In the genomic region with DNA sequence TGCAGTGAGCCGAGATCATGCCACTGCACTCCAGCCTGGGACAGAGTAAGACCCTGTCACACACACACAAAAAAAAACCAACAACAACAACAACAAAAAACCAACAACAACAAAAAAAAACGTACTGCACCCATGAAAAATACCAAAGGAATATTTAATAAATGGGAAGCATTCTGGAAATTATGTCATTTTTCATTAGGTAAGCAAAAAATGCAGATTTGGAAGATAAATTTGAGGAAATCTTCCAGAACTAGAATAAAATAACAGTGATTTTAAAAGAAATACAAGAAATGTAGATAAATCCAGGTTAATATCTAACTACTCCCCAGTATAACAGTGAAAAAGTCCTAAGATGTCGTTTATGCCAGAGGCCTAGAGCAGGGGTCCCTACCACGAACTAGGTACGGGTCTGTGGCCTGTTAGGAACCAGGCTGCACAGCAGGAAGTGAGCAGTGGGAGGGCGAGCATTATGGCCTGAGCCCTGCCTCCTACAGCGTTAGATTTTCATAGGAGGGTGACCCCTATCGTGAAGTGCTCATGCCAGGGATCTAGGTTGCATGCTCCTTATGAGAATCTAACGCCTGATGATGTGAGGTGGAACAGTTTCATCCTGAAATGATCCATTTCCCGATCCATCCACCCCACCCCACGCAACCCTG, we compare ENCODE assay signal across 27 cellular contexts. TPM values are rescaled to one million over a fixed set of nuclear protein-coding genes. Genes with fewer than 3 reads are reported as not detected.
A peak's percentile ranks its signal among the peaks of the same experiment; 100 is the strongest.
DNase-seq lines count a peak whose midpoint lies in the region; ATAC-seq, FAIRE-seq and TF ChIP-seq lines count a peak whose summit lies in the region.
"Had no signal": no experiment of that assay in that cellular context is flagged by ENCODE, and none has a peak within 500 bp of the region (broad histone marks: within the 10 kb centered on the region; RNA-seq: fewer than 3 reads in every experiment).

No MANE protein-coding gene starts in this region.

- H3K4ac ChIP-seq in IMR-90 (ENCODE audit: low read depth, low read length) = no peak overlapping the region

- H3K23ac ChIP-seq in IMR-90 (ENCODE audit: low read depth, low read length) = no peak overlapping the region

- H3K9me3 ChIP-seq in HepG2 (ENCODE audit: low read length) = no peaks in the 10 kb centered on the region
- H3K9me3 ChIP-seq in right lobe of liver = no peaks in the 10 kb centered on the region
- H3K9me3 ChIP-seq in IMR-90 (ENCODE audit: control insufficient read depth, insufficient read depth, low read length) = no peaks in the 10 kb centered on the region
- no peaks in the 10 kb centered on the region for H3K9me3 ChIP-seq in CD8-positive, alpha-beta T cell (ENCODE audit: low read length)
- H3K9me3 ChIP-seq: BE2C; BLaER1 treated with 17β-estradiol and CSF1 and Interleukin-3, amounts not matched to agents 10 nM and 100 nM had no signal

- intact Hi-C loops in HepG2 (cut with micrococcal nuclease; ENCODE audit: unreplicated experiment) = no loop called here
- intact Hi-C loops in right lobe of liver (cut with DNase I) = no loop called here
- intact Hi-C loops in IMR-90 (cut with micrococcal nuclease) = no loop called here
- intact Hi-C loops in CD8-positive, alpha-beta T cell (cut with DNase I, micrococcal nuclease) = no loop called here

- H3K27me3 ChIP-seq in HepG2 (ENCODE audit: control insufficient read depth in 1 of 2, insufficient read depth in 2 of 2, low read length in 2 of 2) = no peaks in the 10 kb centered on the region
- H3K27me3 ChIP-seq in right lobe of liver = no peaks in the 10 kb centered on the region
- H3K27me3 ChIP-seq in IMR-90 (ENCODE audit: control insufficient read depth, insufficient read depth, low read length) = no peaks in the 10 kb centered on the region
- no peaks in the 10 kb centered on the region for H3K27me3 ChIP-seq in CD8-positive, alpha-beta T cell (ENCODE audit: insufficient read depth, low read length)
- H3K27me3 ChIP-seq: BE2C; BLaER1 treated with 17β-estradiol and CSF1 and Interleukin-3, amounts not matched to agents 10 nM and 100 nM had no signal

- no peak for TF ChIP-seq CTCF in HepG2 (CRISPR knock-in tag; IDR thresholded peaks at IDR 0.05)
- no peak for TF ChIP-seq CTCF in right lobe of liver (IDR thresholded peaks at IDR 0.05)
- TF ChIP-seq CTCF in IMR-90 (conservative IDR thresholded peaks at IDR 0.05; ENCODE audit: low read depth, low read length) = no peak
- TF ChIP-seq CTCF in CD8-positive, alpha-beta T cell (IDR thresholded peaks at IDR 0.05) = no peak

- no peak overlapping the region for H3K56ac ChIP-seq in IMR-90 (ENCODE audit: extremely low read depth, insufficient read depth, low read length)

- no peak overlapping the region for H3K27ac ChIP-seq in HepG2 (ENCODE audit: extremely low read length, insufficient read depth, low read length)
- H3K27ac ChIP-seq in right lobe of liver = no peak overlapping the region
- H3K27ac ChIP-seq in IMR-90 (ENCODE audit: insufficient read depth, low read length) = no peak overlapping the region
- H3K27ac ChIP-seq in CD8-positive, alpha-beta T cell (ENCODE audit: low read depth, low read length) = no peak overlapping the region
- H3K27ac ChIP-seq: 22Rv1; BLaER1 treated with 17β-estradiol and CSF1 and Interleukin-3, amounts not matched to agents 10 nM and 100 nM; GM23248 had no signal

- no peak overlapping the region for H3K27ac Mint-ChIP-seq in CD8-positive, alpha-beta T cell
- H3K27ac Mint-ChIP-seq: CD4-positive, alpha-beta T cell; H9; HFFc6 had no signal

- in situ Hi-C loops in HepG2 (cut with HindIII; ENCODE audit: extremely low pct_ligation_motif_present, low pct_unique_long_range_greater_than_20kb) (no loop called here), IMR-90 (cut with MboI; ENCODE audit: low sequenced_read_pairs) (no loop called here)

- BruUV-seq in HepG2 (replicated peaks; lab: Mats Ljungman, UMichigan) (no TSS peak), IMR-90 (replicated peaks; lab: Mats Ljungman, UMichigan) (no TSS peak)

- H3K79me1 ChIP-seq in IMR-90 (ENCODE audit: low read depth in 1 of 2, low read length in 2 of 2) = no peaks in the 10 kb centered on the region

- H3K4me3 ChIP-seq in HepG2 (replicated peaks in 1 of 3; ENCODE audit: insufficient read depth in 1 of 3, low read depth in 2 of 3, low read length in 3 of 3) = no peak overlapping the region
- no peak overlapping the region for H3K4me3 ChIP-seq in right lobe of liver
- no peak overlapping the region for H3K4me3 ChIP-seq in IMR-90 (ENCODE audit: insufficient read depth, low read depth, low read length)
- H3K4me3 ChIP-seq in CD8-positive, alpha-beta T cell (ENCODE audit: low read depth, low read length) = no peak overlapping the region
- H3K4me3 ChIP-seq: BLaER1 treated with 17β-estradiol and CSF1 and Interleukin-3, amounts not matched to agents 10 nM and 100 nM; GM23248 had no signal

- dilution Hi-C loops in IMR-90 (cut with HindIII; ENCODE audit: low sequenced_read_pairs, unreplicated experiment) = no loop called here

- H4K5ac ChIP-seq in IMR-90 (ENCODE audit: low read depth, low read length) = no peak overlapping the region

- H3K36me3 ChIP-seq in HepG2 (replicated peaks in 1 of 2; ENCODE audit: control insufficient read depth in 1 of 2, insufficient read depth in 2 of 2, low read length in 2 of 2) (no peaks in the 10 kb centered on the region), right lobe of liver (no peaks in the 10 kb centered on the region), IMR-90 (ENCODE audit: control insufficient read depth, insufficient read depth, low read length) (no peaks in the 10 kb centered on the region)
- no peaks in the 10 kb centered on the region for H3K36me3 ChIP-seq in CD8-positive, alpha-beta T cell (ENCODE audit: insufficient read depth, low read length)
- H3K36me3 ChIP-seq: BE2C had no signal

- H2AK9ac ChIP-seq in IMR-90 (replicated peaks; ENCODE audit: low read depth, low read length, poor library complexity) = no peak overlapping the region

- no peak for DNase-seq in HepG2 (ENCODE audit: low spot score)
- DNase-seq in right lobe of liver = no peak
- no peak for DNase-seq in IMR-90
- peak; percentile 39 for DNase-seq in islet precursor cell
- DNase-seq in activated gamma-delta T cell treated with Interleukin-2 at 50 U/mL for 16 hours = no peak
- DNase-seq in CD8-positive, alpha-beta T cell = no peak
- DNase-seq in SK-N-DZ (ENCODE audit: low spot score) = no peak
- DNase-seq: ACHN; AML-193; BE2C; Calu3; CD4-positive, alpha-beta T cell; COR-L47; DMS53; DMS79 treated with DMSO at 0.1 percent for 48 hours; GF-D8; GM23248; H9; HFFc6 had no signal

- H3K36me3 Mint-ChIP-seq in CD8-positive, alpha-beta T cell = peaks cover 2% of the 10 kb centered on the region
- H3K36me3 Mint-ChIP-seq: CD14-positive monocyte had no signal

- no peak overlapping the region for H3K9ac ChIP-seq in HepG2 (ENCODE audit: insufficient read depth, low read depth, low read length)
- no peak overlapping the region for H3K9ac ChIP-seq in IMR-90 (ENCODE audit: low read depth, low read length)
- H3K9ac ChIP-seq: BLaER1 treated with 17β-estradiol and CSF1 and Interleukin-3, amounts not matched to agents 10 nM and 100 nM; GM23248 had no signal

- H2BK5ac ChIP-seq in IMR-90 (ENCODE audit: low read depth, low read length, poor library complexity, severe bottlenecking) = no peak overlapping the region

- H2AFZ ChIP-seq in HepG2 (ENCODE audit: low read length) (no peak overlapping the region), IMR-90 (replicated peaks; ENCODE audit: low read length, poor library complexity) (no peak overlapping the region)
- H2AFZ ChIP-seq: GM23248 had no signal

- POLR2A ChIA-PET in HepG2 (lab: Yijun Ruan, JAX) = no interaction called here
- POLR2A ChIA-PET in IMR-90 (lab: Charles Lee; ENCODE audit: unreplicated experiment) = no interaction called here
- POLR2A ChIA-PET in CD8-positive, alpha-beta T cell (lab: Charles Lee) = interaction anchor here (0.6 kb wide), 1 partner anchor 1335 kb away, joined by 3 read pairs; no protein-coding TSS in a partner anchor

- no peak overlapping the region for H2BK20ac ChIP-seq in IMR-90 (ENCODE audit: low read depth, low read length)

- TF ChIP-seq RAD21 in HepG2 (CRISPR knock-in tag; IDR thresholded peaks at IDR 0.05) (no peak), IMR-90 (IDR thresholded peaks at IDR 0.05; ENCODE audit: low read length) (no peak)

- H4K91ac ChIP-seq in IMR-90 (ENCODE audit: insufficient read depth, low read depth, low read length) = no peak overlapping the region

- TF ChIP-seq EP300 in HepG2 (IDR thresholded peaks at IDR 0.05; ENCODE audit: low read depth in 2 of 2, low read length in 2 of 2) (no peak), HepG2 (CRISPR knock-in tag; IDR thresholded peaks at IDR 0.05; ENCODE audit: borderline replicate concordance) (no peak)

- no peak overlapping the region for H3K18ac ChIP-seq in IMR-90 (ENCODE audit: low read depth, low read length)

- ATAC-seq in HepG2 (no peak), right lobe of liver (no peak), IMR-90 (ENCODE audit: low read depth) (no peak), GM18511 (IDR thresholded peaks at IDR 0.05; ENCODE audit: unreplicated experiment) (no peak)
- ATAC-seq in CD8-positive, alpha-beta T cell = no peak
- ATAC-seq: HCT116 had no signal

- H2AK5ac ChIP-seq in IMR-90 (ENCODE audit: low read depth, low read length) = no peak overlapping the region

- H2BK120ac ChIP-seq in IMR-90 (ENCODE audit: low read depth, low read length) = no peak overlapping the region

- no peak overlapping the region for H2BK15ac ChIP-seq in IMR-90 (ENCODE audit: low read depth, low read length)

- WGBS in HepG2 (ENCODE audit: low lambda C conversion rate) = 86% methylated on average over 11 of the region's 11 CpGs
- 78% methylated on average over 9 of the region's 11 CpGs for WGBS in right lobe of liver (ENCODE audit: insufficient coverage, low coverage, low lambda C conversion rate, missing lambda C conversion rate)
- 50% methylated on average over 2 of the region's 11 CpGs; no CpG with 5 or more reads in 1 of the 2 experiments for WGBS in IMR-90 (ENCODE audit: extremely low coverage in 2 of 2, insufficient read length in 1 of 2), 2 experiments

- H3K4me2 ChIP-seq in HepG2 (ENCODE audit: low read depth, low read length) = no peak overlapping the region
- no peak overlapping the region for H3K4me2 ChIP-seq in IMR-90 (ENCODE audit: low read depth, low read length)
- H3K4me2 ChIP-seq: BLaER1 treated with 17β-estradiol and CSF1 and Interleukin-3, amounts not matched to agents 10 nM and 100 nM had no signal

- TF ChIP-seq POLR2A in HepG2 (IDR thresholded peaks at IDR 0.05; ENCODE audit: insufficient read depth in 1 of 2, low read depth in 2 of 2, low read length in 2 of 2) (no peak), right lobe of liver (IDR thresholded peaks at IDR 0.05) (no peak), IMR-90 (IDR thresholded peaks at IDR 0.05; ENCODE audit: low read depth, low read length) (no peak)

- CTCF ChIA-PET in HepG2 (lab: Yijun Ruan, JAX; ENCODE audit: low intra/inter-chr PET ratio, low total read pairs) = no interaction called here
- CTCF ChIA-PET in IMR-90 (lab: Yijun Ruan, JAX) = no interaction called here
- CTCF ChIA-PET in CD8-positive, alpha-beta T cell (lab: Charles Lee) = no interaction called here

- no peaks in the 10 kb centered on the region; the same call in 1 of the 2 replicates for H3K9me1 ChIP-seq in IMR-90 (ENCODE audit: insufficient read depth, low read length)

- no peaks in the 10 kb centered on the region for H4K20me1 ChIP-seq in HepG2 (ENCODE audit: insufficient read depth, low read length)
- no peaks in the 10 kb centered on the region for H4K20me1 ChIP-seq in IMR-90 (ENCODE audit: insufficient read depth, low read length)
- H4K20me1 ChIP-seq: BLaER1 treated with 17β-estradiol and CSF1 and Interleukin-3, amounts not matched to agents 10 nM and 100 nM had no signal

- H3K4me1 ChIP-seq in HepG2 (ENCODE audit: insufficient read depth, low read length) = no peaks in the 10 kb centered on the region
- no peaks in the 10 kb centered on the region for H3K4me1 ChIP-seq in right lobe of liver
- H3K4me1 ChIP-seq in IMR-90 (ENCODE audit: control insufficient read depth, insufficient read depth, low read length) = no peaks in the 10 kb centered on the region
- H3K4me1 ChIP-seq in CD8-positive, alpha-beta T cell (ENCODE audit: insufficient read depth, low read length) = no peaks in the 10 kb centered on the region
- H3K4me1 ChIP-seq: BE2C; BLaER1 treated with 17β-estradiol and CSF1 and Interleukin-3, amounts not matched to agents 10 nM and 100 nM had no signal

- H3K9me3 Mint-ChIP-seq in CD8-positive, alpha-beta T cell = no peaks in the 10 kb centered on the region
- H3K9me3 Mint-ChIP-seq: CD14-positive monocyte; CD4-positive, alpha-beta T cell; HFFc6 had no signal

- H4K8ac ChIP-seq in IMR-90 (ENCODE audit: low read depth in 2 of 2, low read length in 2 of 2) = no peak overlapping the region

- H3K4me3 Mint-ChIP-seq in CD8-positive, alpha-beta T cell = no peak overlapping the region
- H3K4me3 Mint-ChIP-seq: CD14-positive monocyte; CD4-positive, alpha-beta T cell; H9; HFFc6 had no signal

- no peaks in the 10 kb centered on the region for H3K27me3 Mint-ChIP-seq in CD8-positive, alpha-beta T cell (ENCODE audit: low read depth)
- H3K27me3 Mint-ChIP-seq: CD4-positive, alpha-beta T cell had no signal

- no peak for FAIRE-seq in HepG2 (lab: Jason Lieb, UNC)
- FAIRE-seq: A204.1, GM12891, GM18507 had no signal

- no peaks in the 10 kb centered on the region for H3K79me2 ChIP-seq in HepG2 (ENCODE audit: insufficient read depth, low read length)

- no peaks in the 10 kb centered on the region for H3K4me1 Mint-ChIP-seq in CD8-positive, alpha-beta T cell (ENCODE audit: low read depth)
- H3K4me1 Mint-ChIP-seq: CD14-positive monocyte had no signal

- H3K14ac ChIP-seq in IMR-90 (replicated peaks; ENCODE audit: low read depth, low read length) = no peak overlapping the region

RNA-seq across cellular contexts. Expression of gene FAM161A, which starts 21.5 kb away (rescaled TPM):
- total RNA-seq in HepG2 (2016; rRNA removed; fragmentation: Illumina TruSeq; extraction: Trizol) (3.4 and 5.0 TPM in 2 replicates), right lobe of liver (1 to 10 TPM in 4 of 6 experiments, under 1 TPM in 2; 0.64 to 2.2 (median 1.1) TPM), IMR-90 (2012; rRNA removed) (1.1 and 1.3 TPM in 2 replicates)
- total RNA-seq in HepG2 (2016; cell fraction: cytosol; rRNA removed; fragmentation: Illumina TruSeq; extraction: Trizol; ENCODE audit: low read depth) = 0.81 and 1.1 TPM in 2 replicates
- total RNA-seq in HepG2 (2016; cell fraction: insoluble cytoplasmic fraction; rRNA removed; fragmentation: Illumina TruSeq; extraction: Trizol) = 3.5 and 5.4 TPM in 2 replicates
- total RNA-seq in HepG2 (2016; cell fraction: membrane; rRNA removed; fragmentation: Illumina TruSeq; extraction: Trizol) = 2.5 and 2.7 TPM in 2 replicates
- 5.8 and 7.4 TPM in 2 replicates for total RNA-seq in HepG2 (2016; cell fraction: nucleus; rRNA removed; fragmentation: Illumina TruSeq; extraction: Trizol)
- polyA plus RNA-seq in HepG2 (2011; rRNA removed) (1.8 and 2.7 TPM in 2 replicates), IMR-90 (2012; rRNA removed) (0.63 and 0.80 TPM in 2 replicates)
- polyA plus RNA-seq in HepG2 (2011; cell fraction: cytosol; rRNA removed) = 0.50 and 0.65 TPM in 2 replicates
- polyA plus RNA-seq in HepG2 (2011; cell fraction: nucleus; rRNA removed) = 2.8 and 3.2 TPM in 2 replicates
- 2.5 and 3.3 TPM in 2 replicates for polyA plus RNA-seq in HepG2 (2012)
- 0.29 and 0.33 TPM in 2 replicates for polyA plus RNA-seq in HepG2 (2016; cell fraction: cytosol; fragmentation: Illumina TruSeq; extraction: Trizol; ENCODE audit: low read depth)
- 6.6 and 9.6 TPM in 2 replicates for polyA plus RNA-seq in HepG2 (2016; cell fraction: insoluble cytoplasmic fraction; fragmentation: Illumina TruSeq; extraction: Trizol; ENCODE audit: low read depth)
- 1.2 TPM in 2 replicates for polyA plus RNA-seq in HepG2 (2016; cell fraction: membrane; fragmentation: Illumina TruSeq; extraction: Trizol; ENCODE audit: low read depth)
- polyA plus RNA-seq in HepG2 (2016; cell fraction: nucleus; fragmentation: Illumina TruSeq; extraction: Trizol; ENCODE audit: insufficient read depth, low read depth) = 19.9 and 20.4 TPM in 2 replicates
- 0.64 and 1.3 TPM in 2 replicates for polyA minus RNA-seq in HepG2 (2011; rRNA and poly(A)+ RNA removed; ENCODE audit: low replicate concordance)
- 0.70 and 0.89 TPM in 2 replicates for polyA minus RNA-seq in HepG2 (2011; cell fraction: cytosol; rRNA and poly(A)+ RNA removed)
- polyA minus RNA-seq in HepG2 (2011; cell fraction: nucleus; rRNA and poly(A)+ RNA removed) = 5.8 TPM in 2 replicates
- polyA plus RNA-seq in IMR-90 (2012; cell fraction: cytosol; rRNA removed) = 0.10 and 0.16 TPM in 2 replicates
- polyA plus RNA-seq in IMR-90 (2012; cell fraction: nucleus; rRNA removed; ENCODE audit: low replicate concordance) = 0.27 and 1.1 TPM in 2 replicates
- under 1 TPM; 0.56 to 0.81 TPM for total RNA-seq in CD8-positive, alpha-beta T cell
- 7.6 and 8.3 TPM in 2 replicates for polyA plus RNA-seq in SK-N-DZ (2014; cell fraction: cytosol; rRNA removed)
- polyA plus RNA-seq in SK-N-DZ (2014; cell fraction: nucleus; rRNA removed) = 31.7 and 74.9 TPM in 2 replicates

RNA-seq across cellular contexts. Expression of gene CCT4, which starts 56.1 kb away (rescaled TPM):
- total RNA-seq in HepG2 (2016; rRNA removed; fragmentation: Illumina TruSeq; extraction: Trizol) (340 and 437 TPM in 2 replicates), right lobe of liver (10 to 100 TPM; 46.0 to 72.2 (median 53.1) TPM), IMR-90 (2012; rRNA removed) (187 and 233 TPM in 2 replicates)
- total RNA-seq in HepG2 (2016; cell fraction: cytosol; rRNA removed; fragmentation: Illumina TruSeq; extraction: Trizol; ENCODE audit: low read depth) = 104 and 110 TPM in 2 replicates
- total RNA-seq in HepG2 (2016; cell fraction: insoluble cytoplasmic fraction; rRNA removed; fragmentation: Illumina TruSeq; extraction: Trizol) = 333 and 424 TPM in 2 replicates
- total RNA-seq in HepG2 (2016; cell fraction: membrane; rRNA removed; fragmentation: Illumina TruSeq; extraction: Trizol) = 151 and 155 TPM in 2 replicates
- 146 and 161 TPM in 2 replicates for total RNA-seq in HepG2 (2016; cell fraction: nucleus; rRNA removed; fragmentation: Illumina TruSeq; extraction: Trizol)
- polyA plus RNA-seq in HepG2 (2011; rRNA removed) (107 and 138 TPM in 2 replicates), IMR-90 (2012; rRNA removed) (86.3 and 94.4 TPM in 2 replicates)
- 82.8 and 109 TPM in 2 replicates for polyA plus RNA-seq in HepG2 (2011; cell fraction: cytosol; rRNA removed)
- 37.1 and 40.4 TPM in 2 replicates for polyA plus RNA-seq in HepG2 (2011; cell fraction: nucleus; rRNA removed)
- polyA plus RNA-seq in HepG2 (2012) = 213 and 256 TPM in 2 replicates
- 49.7 and 50.6 TPM in 2 replicates for polyA plus RNA-seq in HepG2 (2016; cell fraction: cytosol; fragmentation: Illumina TruSeq; extraction: Trizol; ENCODE audit: low read depth)
- polyA plus RNA-seq in HepG2 (2016; cell fraction: insoluble cytoplasmic fraction; fragmentation: Illumina TruSeq; extraction: Trizol; ENCODE audit: low read depth) = 353 and 356 TPM in 2 replicates
- 70.7 and 79.2 TPM in 2 replicates for polyA plus RNA-seq in HepG2 (2016; cell fraction: membrane; fragmentation: Illumina TruSeq; extraction: Trizol; ENCODE audit: low read depth)
- 148 and 151 TPM in 2 replicates for polyA plus RNA-seq in HepG2 (2016; cell fraction: nucleus; fragmentation: Illumina TruSeq; extraction: Trizol; ENCODE audit: insufficient read depth, low read depth)
- 71.9 and 75.3 TPM in 2 replicates for polyA minus RNA-seq in HepG2 (2011; rRNA and poly(A)+ RNA removed; ENCODE audit: low replicate concordance)
- polyA minus RNA-seq in HepG2 (2011; cell fraction: cytosol; rRNA and poly(A)+ RNA removed) = 132 and 133 TPM in 2 replicates
- 81.9 and 92.7 TPM in 2 replicates for polyA minus RNA-seq in HepG2 (2011; cell fraction: nucleus; rRNA and poly(A)+ RNA removed)
- 32.7 and 49.8 TPM in 2 replicates for polyA plus RNA-seq in IMR-90 (2012; cell fraction: cytosol; rRNA removed)
- 12.2 and 48.0 TPM in 2 replicates for polyA plus RNA-seq in IMR-90 (2012; cell fraction: nucleus; rRNA removed; ENCODE audit: low replicate concordance)
- total RNA-seq in CD8-positive, alpha-beta T cell = 100 to 1,000 TPM; 102 to 106 TPM
- 341 and 359 TPM in 2 replicates for polyA plus RNA-seq in SK-N-DZ (2014; cell fraction: cytosol; rRNA removed)
- polyA plus RNA-seq in SK-N-DZ (2014; cell fraction: nucleus; rRNA removed) = 123 and 146 TPM in 2 replicates
